Comparison of ENCODE assay signal across 8 cellular contexts in the genomic region with DNA sequence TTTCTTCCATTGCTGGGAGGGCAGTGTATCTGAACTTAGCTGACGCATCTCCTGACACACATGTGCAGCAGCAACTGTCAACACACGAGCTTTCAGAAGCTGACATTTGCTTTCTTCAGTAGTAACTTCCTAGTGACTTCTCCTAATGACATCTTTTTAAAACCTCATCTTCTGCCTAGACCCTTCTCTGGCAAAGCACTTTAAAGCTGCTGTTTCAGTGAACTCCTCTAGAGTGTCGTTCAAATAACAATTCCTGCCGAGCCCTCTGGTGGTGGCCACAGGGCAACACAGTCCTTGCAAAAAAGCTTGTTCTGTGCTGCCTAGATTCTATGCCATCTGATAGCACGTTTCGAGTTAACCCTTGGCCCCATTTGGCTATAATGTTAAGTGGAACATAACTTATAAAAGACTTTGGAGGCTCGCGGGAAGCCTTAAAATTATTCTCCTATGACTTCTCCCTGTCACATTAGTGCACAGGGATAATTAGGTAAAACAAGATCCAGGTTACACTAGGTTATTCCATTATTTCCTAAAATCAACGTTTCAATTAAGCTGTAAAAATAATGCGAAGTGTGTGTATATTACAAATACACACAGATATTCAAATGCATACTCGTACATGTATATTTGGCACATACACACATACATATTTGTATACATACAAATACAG.
DNase-seq lines count a peak whose midpoint lies in the region; ATAC-seq and TF ChIP-seq lines count a peak whose summit lies in the region.

No MANE protein-coding gene starts in this region.

- no peak overlapping the region for H2AFZ ChIP-seq in KMS-11 (ENCODE audit: low read depth)
- H2AFZ ChIP-seq in SK-N-SH (ENCODE audit: low read depth) = 0 out of 2 replicates have a peak overlapping the region, but pooled peaks have one; percentile 18

- H3K4me3 Mint-ChIP-seq in glutamatergic neuron (ENCODE audit: unreplicated experiment) = no peak overlapping the region

- no peak for DNase-seq in BJ (ENCODE audit: low read depth)
- DNase-seq in SK-N-SH = peak; percentile 2
- peak; percentile 76 for DNase-seq in glutamatergic neuron
- DNase-seq in retinal pigment epithelial cell (ENCODE audit: low read depth) = no peak

- no peaks in the 10 kb centered on the region for H3K9me3 Mint-ChIP-seq in glutamatergic neuron (ENCODE audit: unreplicated experiment)

- H4K20me1 ChIP-seq in KMS-11 (ENCODE audit: insufficient read depth) (no peaks in the 10 kb centered on the region), SK-N-SH (ENCODE audit: insufficient read depth) (no peaks in the 10 kb centered on the region)

- no peaks in the 10 kb centered on the region for H3K9me3 ChIP-seq in SK-N-SH

- no peaks in the 10 kb centered on the region for H3K36me3 Mint-ChIP-seq in glutamatergic neuron (ENCODE audit: unreplicated experiment)

- ATAC-seq in GM19043 (IDR thresholded peaks at IDR 0.05; ENCODE audit: low read depth, unreplicated experiment) (peak; percentile 79), GM21526 (IDR thresholded peaks at IDR 0.05; ENCODE audit: low FRiP score, unreplicated experiment) (no peak), HG03439 (IDR thresholded peaks at IDR 0.05; ENCODE audit: unreplicated experiment) (no peak)

- peaks cover 5% of the 10 kb centered on the region for H3F3A ChIP-seq in SK-N-SH (replicated peaks; ENCODE audit: insufficient read depth)

- H3K27me3 ChIP-seq in BJ (ENCODE audit: control insufficient read depth, insufficient read depth, low read length) = no peaks in the 10 kb centered on the region
- H3K27me3 ChIP-seq in KMS-11 (ENCODE audit: insufficient read depth, low read depth) = no peaks in the 10 kb centered on the region
- no peaks in the 10 kb centered on the region for H3K27me3 ChIP-seq in SK-N-SH (ENCODE audit: insufficient read depth)

- TF ChIP-seq EP300 in SK-N-SH (IDR thresholded peaks at IDR 0.05; ENCODE audit: borderline replicate concordance in 1 of 2, low read depth in 1 of 2, low read length in 1 of 2) = no peak

- H3K4me1 ChIP-seq in KMS-11 (ENCODE audit: low read depth, poor library complexity, severe bottlenecking) (no peaks in the 10 kb centered on the region), SK-N-SH (ENCODE audit: control insufficient read depth in 1 of 2, insufficient read depth in 2 of 2, low read depth in 1 of 2, low read length in 1 of 2) (peaks cover 0 to 21% of the 10 kb centered on the region in 2 experiments; a peak in 2 of 4 replicates)

- POLR2A ChIA-PET in BJ (lab: Charles Lee) = no interaction called here
- POLR2A ChIA-PET in SK-N-SH (lab: Yijun Ruan, JAX) = no interaction called here

- H3K79me2 ChIP-seq in KMS-11 (ENCODE audit: insufficient read depth, low read depth) (no peaks in the 10 kb centered on the region), SK-N-SH (ENCODE audit: insufficient read depth) (no peaks in the 10 kb centered on the region)

- TF ChIP-seq CTCF in BJ (IDR thresholded peaks at IDR 0.05; ENCODE audit: insufficient read depth, low read depth, low read length) = peak; percentile 82
- TF ChIP-seq CTCF in KMS-11 (conservative IDR thresholded peaks at IDR 0.05; ENCODE audit: low read depth, low read length) = peak; percentile 39; the same call in 1 of the 2 replicates
- peak; percentile 88 for TF ChIP-seq CTCF in SK-N-SH (IDR thresholded peaks at IDR 0.05)
- peak; percentile 93 for TF ChIP-seq CTCF in glutamatergic neuron (IDR thresholded peaks at IDR 0.05; ENCODE audit: partially characterized antibody, unreplicated experiment)
- TF ChIP-seq CTCF in retinal pigment epithelial cell (conservative IDR thresholded peaks at IDR 0.05; ENCODE audit: low read depth, low read length) = peak; percentile 88

- no peak overlapping the region for H3K27ac ChIP-seq in KMS-11
- H3K27ac ChIP-seq in SK-N-SH (ENCODE audit: low read depth in 2 of 2, low read length in 1 of 2) = no peak overlapping the region

- no peaks in the 10 kb centered on the region for H3K36me3 ChIP-seq in BJ (ENCODE audit: control insufficient read depth, insufficient read depth, low read length)
- no peaks in the 10 kb centered on the region for H3K36me3 ChIP-seq in KMS-11 (ENCODE audit: insufficient read depth)
- no peaks in the 10 kb centered on the region for H3K36me3 ChIP-seq in SK-N-SH (replicated peaks in 1 of 2; ENCODE audit: control insufficient read depth in 1 of 2, insufficient read depth in 2 of 2, low read length in 1 of 2)

- CTCF ChIA-PET in BJ (lab: Yijun Ruan, JAX) (interaction anchor here (0.6 to 4.0 kb wide), 8 partner anchors 10 to 102 kb away, joined by 3 to 26 read pairs (median 4); no protein-coding TSS in a partner anchor), SK-N-SH (lab: Yijun Ruan, JAX) (interaction anchor here (0.5 to 1.5 kb wide), 12 partner anchors 10 to 1608 kb away, joined by 3 to 24 read pairs (median 3); no protein-coding TSS in a partner anchor)

- H3K4me3 ChIP-seq in BJ (ENCODE audit: low read depth, low read length) (no peak overlapping the region), KMS-11 (IDR thresholded peaks at IDR 0.05; ENCODE audit: insufficient read depth, low read depth, low read length) (no peak overlapping the region), SK-N-SH (ENCODE audit: low read depth in 2 of 2, low read length in 1 of 2) (peak overlapping the region in 1 of 2 experiments; percentile 14; a peak in 1 of 4 replicates), retinal pigment epithelial cell (ENCODE audit: low read length) (no peak overlapping the region)

- H3K4me2 ChIP-seq in KMS-11 (no peak overlapping the region), SK-N-SH (no peak overlapping the region)

- no peaks in the 10 kb centered on the region for H3K9me2 ChIP-seq in SK-N-SH

- H3K27ac Mint-ChIP-seq in glutamatergic neuron (ENCODE audit: unreplicated experiment) = no peak overlapping the region

- no peaks in the 10 kb centered on the region for H3K27me3 Mint-ChIP-seq in glutamatergic neuron (ENCODE audit: unreplicated experiment)

- TF ChIP-seq RAD21 in SK-N-SH (IDR thresholded peaks at IDR 0.05; ENCODE audit: low read length) = peak; percentile 61

- peaks cover 6% of the 10 kb centered on the region for H3K4me1 Mint-ChIP-seq in glutamatergic neuron (ENCODE audit: low read depth, unreplicated experiment)

- H3K9ac ChIP-seq in KMS-11 = no peak overlapping the region
- no peak overlapping the region for H3K9ac ChIP-seq in SK-N-SH

- 9% methylated on average over 11 of the region's 11 CpGs for WGBS in SK-N-SH (ENCODE audit: low lambda C conversion rate)

TF ChIP-seq in SK-N-SH, 30 proteins besides CTCF, POLR2A, EP300 and RAD21:
- no peak for TF ChIP-seq POLR2AphosphoS5 (IDR thresholded peaks at IDR 0.05; ENCODE audit: low read depth, low read length)
- TF ChIP-seq GABPA (IDR thresholded peaks at IDR 0.05; ENCODE audit: low read depth) = no peak
- TF ChIP-seq SMC3 (IDR thresholded peaks at IDR 0.05; ENCODE audit: low read depth, low read length) = peak; percentile 64
- no peak for TF ChIP-seq FOXJ3 (CRISPR knock-in tag; IDR thresholded peaks at IDR 0.05)
TF ChIP-seq in SK-N-SH: peak in this region for 1.

Comparison
In these comparisons a context has a peak if more than half of its experiments do, and no peak if none do; other contexts are left out.
1. DNase-seq: peak in SK-N-SH (single experiment) and glutamatergic neuron (single experiment); none in BJ (single experiment) and retinal pigment epithelial cell (single experiment).
2. CTCF ChIP-seq: peak in every context shown above with its lines; median percentile 93 in glutamatergic neuron; 88 in SK-N-SH; 88 in retinal pigment epithelial cell; 82 in BJ; 39 in KMS-11.